8 cellular contexts compared by ENCODE assay signal in the genomic region with DNA sequence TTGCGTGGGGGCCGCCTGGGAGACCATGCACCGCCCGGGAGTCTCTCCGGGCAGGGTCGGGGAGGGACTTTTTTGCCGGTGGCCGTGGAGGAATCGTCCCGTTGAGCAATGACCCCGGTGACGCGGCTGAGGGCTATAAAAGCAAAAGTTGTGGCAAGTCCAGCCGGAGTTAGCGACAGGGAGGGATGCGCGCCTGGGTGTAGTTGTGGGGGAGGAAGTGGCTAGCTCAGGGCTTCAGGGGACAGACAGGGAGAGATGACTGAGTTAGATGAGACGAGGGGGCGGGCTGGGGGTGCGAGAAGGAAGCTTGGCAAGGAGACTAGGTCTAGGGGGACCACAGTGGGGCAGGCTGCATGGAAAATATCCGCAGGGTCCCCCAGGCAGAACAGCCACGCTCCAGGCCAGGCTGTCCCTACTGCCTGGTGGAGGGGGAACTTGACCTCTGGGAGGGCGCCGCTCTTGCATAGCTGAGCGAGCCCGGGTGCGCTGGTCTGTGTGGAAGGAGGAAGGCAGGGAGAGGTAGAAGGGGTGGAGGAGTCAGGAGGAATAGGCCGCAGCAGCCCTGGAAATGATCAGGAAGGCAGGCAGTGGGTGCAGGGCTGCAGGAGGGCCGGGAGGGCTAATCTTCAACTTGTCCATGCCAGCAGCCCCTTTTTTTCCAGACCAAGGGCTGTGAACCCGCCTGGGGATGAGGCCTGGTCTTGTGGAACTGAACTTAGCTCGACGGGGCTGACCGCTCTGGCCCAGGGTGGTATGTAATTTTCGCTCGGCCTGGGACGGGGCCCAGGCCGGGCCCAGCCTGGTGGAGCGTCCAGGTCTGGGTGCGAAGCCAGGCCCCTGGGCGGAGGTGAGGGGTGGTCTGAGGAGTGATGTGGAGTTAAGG. TPM values are rescaled to one million over a fixed set of nuclear protein-coding genes. Genes with fewer than 3 reads are reported as not detected.
DNase-seq lines count a peak whose midpoint lies in the region; ATAC-seq and TF ChIP-seq lines count a peak whose summit lies in the region.

A gene (plus strand): TSS at position 166 of the 883 bp plus-strand sequence.

- TF ChIP-seq CTCF in neural crest cell (conservative IDR thresholded peaks at IDR 0.05) (no peak), stomach (IDR thresholded peaks at IDR 0.05) (peak in 1 of 7 experiments; percentile 11)

- peaks cover 90% of the 10 kb centered on the region for H3K4me1 Mint-ChIP-seq in neural crest cell

- H3K27me3 Mint-ChIP-seq in neural crest cell (ENCODE audit: low read depth) = peaks cover 22% of the 10 kb centered on the region

- DNase-seq in DMS53 treated with DMSO at 0.1 percent for 48 hours (lab: John Stamatoyannopoulos, UW; ENCODE audit: unreplicated experiment) (peak; percentile 58), HUDEP-2 (lab: John Stamatoyannopoulos, UW; ENCODE audit: unreplicated experiment in 76 of 76) (peak in 75 of 76 experiments; percentile 32 to 97 (median 86)), SIG-M5 treated with dmso at 0.1 percent for 504 hours (lab: John Stamatoyannopoulos, UW; ENCODE audit: unreplicated experiment) (peak; percentile 91), activated gamma-delta T cell (lab: John Stamatoyannopoulos, UW) (peak; percentile 60), fibroblast of the conjunctiva (ENCODE audit: low read depth) (peak; percentile 95), neural crest cell (ENCODE audit: low read depth, low spot score) (peak; percentile 77), stomach (peak; percentile 98)

- H3K9me3 ChIP-seq in stomach = no peaks in the 10 kb centered on the region

- peak within 1 kb of the TSS; percentile 99 for H3K27ac Mint-ChIP-seq in neural crest cell (ENCODE audit: unreplicated experiment)

- TF ChIP-seq POLR2A in stomach (IDR thresholded peaks at IDR 0.05) = peak in 3 of 4 donors; percentile 98 to 100 (median 100)

- H3K4me3 ChIP-seq in stomach = peak within 1 kb of the TSS; percentile 81 to 92 (median 86)

- 0 to 5% (median 1%) methylated on average over 33 to 40 of the region's 40 CpGs for WGBS in stomach, 5 donors

- no peaks in the 10 kb centered on the region for H3K9me3 Mint-ChIP-seq in neural crest cell

- H3K27me3 ChIP-seq in stomach = no peaks in the 10 kb centered on the region

- TF ChIP-seq EP300 in stomach (IDR thresholded peaks at IDR 0.05) = peak; percentile 68

- peak within 1 kb of the TSS; percentile 98 to 100 (median 99) for H3K27ac ChIP-seq in stomach

- H3K4me3 Mint-ChIP-seq in neural crest cell = peak within 1 kb of the TSS; percentile 92

- intact Hi-C loops in stomach (cut with DNase I; ENCODE audit: low total_unique reads) = no loop called here

- no peak for ATAC-seq in GM18867 (IDR thresholded peaks at IDR 0.05; ENCODE audit: unreplicated experiment)

- H3K4me1 ChIP-seq in stomach = peaks cover 28 to 57% (median 49%) of the 10 kb centered on the region in 4 donors

- H3K36me3 Mint-ChIP-seq in neural crest cell (ENCODE audit: low read depth) = no peaks in the 10 kb centered on the region

- H3K36me3 ChIP-seq in stomach = peaks cover 18 to 45% (median 20%) of the 10 kb centered on the region in 4 donors

RNA-seq across cellular contexts. Expression of the gene that starts here (rescaled TPM):
- total RNA-seq in neural crest cell (29.8 and 37.2 TPM in 2 replicates), stomach (1,000 to 10,000 TPM in 2 of 5 donors, 100 to 1,000 TPM in 3; 253 to 2,124 (median 789) TPM)
- polyA plus RNA-seq in stomach = 1,000 to 10,000 TPM in 1 of 3 donors, 100 to 1,000 TPM in 2; 131 to 1,368 (median 157) TPM
